14 cellular contexts compared by ENCODE assay signal in the genomic region with DNA sequence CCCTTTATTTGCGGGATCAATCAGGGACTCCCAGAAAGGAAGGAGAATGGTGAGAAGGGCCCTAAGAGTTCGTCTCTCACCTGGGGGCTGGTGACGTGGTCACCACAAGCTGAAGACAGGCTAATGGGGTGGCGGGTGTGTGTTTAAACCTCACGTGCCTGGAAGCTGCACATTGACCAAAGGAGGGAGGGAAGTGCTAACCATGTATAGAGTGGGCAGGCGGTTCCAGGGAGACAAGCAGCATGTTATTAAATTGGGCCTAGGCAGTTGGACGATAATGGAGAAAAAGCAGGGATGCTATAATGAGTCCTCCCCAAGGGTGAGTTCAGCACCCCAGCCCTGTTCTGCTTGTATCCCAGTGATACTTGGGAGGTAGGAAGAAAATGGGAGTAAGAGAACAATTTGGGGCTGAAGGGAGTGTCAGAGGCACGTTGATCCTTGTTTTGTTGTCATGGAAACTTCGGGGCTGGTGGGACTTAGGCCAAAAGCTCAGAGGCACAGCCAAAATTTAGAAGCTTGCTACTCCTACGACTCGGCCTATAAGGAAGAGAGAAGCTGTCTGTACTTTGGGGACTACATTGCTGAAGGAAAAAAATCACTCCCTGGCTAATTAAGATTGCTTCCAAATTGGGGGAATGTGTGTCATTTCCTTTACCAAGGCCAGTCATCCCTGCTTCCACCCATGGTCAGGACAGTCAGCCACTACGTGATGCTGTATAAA. TPM values are rescaled to one million over a fixed set of nuclear protein-coding genes. Genes with fewer than 3 reads are reported as not detected.
DNase-seq lines count a peak whose midpoint lies in the region; ATAC-seq and TF ChIP-seq lines count a peak whose summit lies in the region.
"Had no signal": no experiment of that assay in that cellular context is flagged by ENCODE, and none has a peak within 500 bp of the region (broad histone marks: within the 10 kb centered on the region; RNA-seq: fewer than 3 reads in every experiment).

No MANE protein-coding gene starts in this region.

- no peaks in the 10 kb centered on the region for H3K79me2 ChIP-seq in neural progenitor cell (ENCODE audit: low read depth)

- H3K27ac ChIP-seq in neural progenitor cell: no peak overlapping the region
- H3K27ac ChIP-seq: BLaER1, VCaP had no signal

- no peak overlapping the region for H2AFZ ChIP-seq in neural progenitor cell (replicated peaks)

- no peaks in the 10 kb centered on the region for H3K36me3 Mint-ChIP-seq in neural progenitor cell

- no peak overlapping the region for H3K4me2 ChIP-seq in neural progenitor cell
- H3K4me2 ChIP-seq: BLaER1 had no signal

- H3K9me3 Mint-ChIP-seq in neural progenitor cell: no peaks in the 10 kb centered on the region
- H3K9me3 Mint-ChIP-seq: activated T-cell treated with anti-CD3 and anti-CD28 coated beads, Interleukin-2, amount 50 U/mL, for 72 hours had no signal

- no peaks in the 10 kb centered on the region for H3K27me3 ChIP-seq in neural progenitor cell
- H3K27me3 ChIP-seq: BLaER1, Peyer's patch, tibial nerve had no signal

- peaks cover 9% of the 10 kb centered on the region for H3K4me1 Mint-ChIP-seq in neural progenitor cell

- in situ Hi-C loops in KBM-7 (cut with MboI; ENCODE audit: low pct_unique_long_range_greater_than_20kb, low sequenced_read_pairs): no loop called here

- ATAC-seq in mucosa of descending colon (no peak), HG02884 (IDR thresholded peaks at IDR 0.05; ENCODE audit: unreplicated experiment) (no peak)
- ATAC-seq: activated T-cell treated with anti-CD3 and anti-CD28 coated beads, Interleukin-2, amount 50 U/mL, for 72 hours had no signal

- DNase-seq in AG10803 (ENCODE audit: low read depth): peak; percentile 58
- DNase-seq in RPMI7951 (ENCODE audit: low read depth): peak; percentile 3
- DNase-seq in fibroblast of mammary gland (ENCODE audit: low read depth): peak; percentile 39
- DNase-seq in neural progenitor cell (ENCODE audit: low spot score): peak; percentile 42
- no peak for DNase-seq in mucosa of descending colon
- no peak for DNase-seq in KBM-7
- no peak for DNase-seq in NCI-H2029 treated with DMSO at 0.1 percent for 48 hours (lab: John Stamatoyannopoulos, UW)
- DNase-seq: activated T-cell treated with anti-CD3 and anti-CD28 coated beads, Interleukin-2, amount 50 U/mL, for 72 hours; NCI-H2029; Peyer's patch had no signal

- H3K4me3 Mint-ChIP-seq in neural progenitor cell: no peak overlapping the region
- H3K4me3 Mint-ChIP-seq: activated T-cell treated with anti-CD3 and anti-CD28 coated beads, Interleukin-2, amount 50 U/mL, for 72 hours had no signal

- intact Hi-C loops in mucosa of descending colon (cut with DNase I, micrococcal nuclease): no loop called here

- H3K36me3 ChIP-seq in neural progenitor cell (no peaks in the 10 kb centered on the region), mucosa of descending colon (ENCODE audit: low read depth) (no peaks in the 10 kb centered on the region)

- H3F3A ChIP-seq in neural progenitor cell (ENCODE audit: low read depth): no peaks in the 10 kb centered on the region

- peak overlapping the region; percentile 55 for H3K27ac Mint-ChIP-seq in neural progenitor cell
- H3K27ac Mint-ChIP-seq: activated T-cell treated with anti-CD3 and anti-CD28 coated beads, Interleukin-2, amount 50 U/mL, for 72 hours had no signal

- TF ChIP-seq CTCF in AG10803 (conservative IDR thresholded peaks at IDR 0.05; ENCODE audit: low read length) (no peak), fibroblast of mammary gland (conservative IDR thresholded peaks at IDR 0.05; ENCODE audit: control insufficient read depth, insufficient read depth, low read depth, low read length) (no peak), neural progenitor cell (IDR thresholded peaks at IDR 0.05) (no peak), mucosa of descending colon (IDR thresholded peaks at IDR 0.05) (no peak)

- no peaks in the 10 kb centered on the region for H3K27me3 Mint-ChIP-seq in neural progenitor cell (ENCODE audit: insufficient read depth, low read depth)

- H3K9ac ChIP-seq in neural progenitor cell: no peak overlapping the region
- H3K9ac ChIP-seq: BLaER1 had no signal

- no peaks in the 10 kb centered on the region for H3K4me1 ChIP-seq in neural progenitor cell
- H3K4me1 ChIP-seq in mucosa of descending colon (ENCODE audit: low read depth): no peaks in the 10 kb centered on the region

- no peaks in the 10 kb centered on the region for H4K20me1 ChIP-seq in neural progenitor cell (ENCODE audit: low read depth)
- H4K20me1 ChIP-seq: BLaER1 had no signal

- H3K4me3 ChIP-seq in AG10803 (ENCODE audit: low read length): no peak overlapping the region
- no peak overlapping the region for H3K4me3 ChIP-seq in fibroblast of mammary gland (ENCODE audit: control insufficient read depth, low read depth, low read length)
- H3K4me3 ChIP-seq in neural progenitor cell: no peak overlapping the region
- H3K4me3 ChIP-seq in mucosa of descending colon: no peak overlapping the region
- H3K4me3 ChIP-seq: BLaER1, Peyer's patch, tibial nerve had no signal

- H3K9me3 ChIP-seq in neural progenitor cell (ENCODE audit: low read depth) (no peaks in the 10 kb centered on the region), mucosa of descending colon (no peaks in the 10 kb centered on the region)
- H3K9me3 ChIP-seq: BLaER1, Peyer's patch, tibial nerve had no signal

RNA-seq across cellular contexts. Expression of gene EPHA8, which starts 33.2 kb away (rescaled TPM):
- not detected in 2 replicates for total RNA-seq in RPMI7951 (2014; rRNA removed; shearing (Covaris generic))
- total RNA-seq in neural progenitor cell (ENCODE audit: low replicate concordance): 0.46 TPM in 1 of 2 replicates, not detected in the other
- total RNA-seq in mucosa of descending colon: not detected
- total RNA-seq: activated T-cell treated with anti-CD3 and anti-CD28 coated beads, Interleukin-2, amount 50 U/mL, for 72 hours; Peyer's patch; tibial nerve had no signal

Comparison
In these comparisons a context has a peak if more than half of its experiments do, and no peak if none do; other contexts are left out.
1. DNase-seq: peak in AG10803 (single experiment), RPMI7951 (single experiment), fibroblast of mammary gland (single experiment) and neural progenitor cell (single experiment); none in mucosa of descending colon (0 of 3), KBM-7 (single experiment) and NCI-H2029 treated with DMSO at 0.1 percent for 48 hours (single experiment).